Comparison of ENCODE assay signal across 11 cellular contexts in the genomic region with DNA sequence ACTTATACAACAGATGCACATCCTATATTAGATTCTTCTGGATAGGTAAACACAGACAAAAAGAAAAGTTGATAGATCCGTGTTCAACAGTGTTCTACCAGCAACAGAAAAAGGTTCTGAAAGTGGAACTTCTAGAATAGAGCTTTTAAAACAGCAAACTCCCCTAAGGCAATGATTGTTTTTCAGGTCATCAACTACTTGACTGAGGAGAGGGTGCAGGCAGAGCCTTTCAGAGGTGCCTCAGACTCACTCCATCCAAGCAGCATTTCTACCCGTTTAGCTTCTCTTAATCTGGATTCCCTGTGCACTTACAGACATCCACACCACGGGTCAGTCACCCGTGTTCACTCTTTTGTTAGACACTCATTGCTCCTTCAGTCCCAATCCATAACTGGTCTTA. TPM values are rescaled to one million over a fixed set of nuclear protein-coding genes. Genes with fewer than 3 reads are reported as not detected.
A peak's percentile ranks its signal among the peaks of the same experiment; 100 is the strongest.
DNase-seq lines count a peak whose midpoint lies in the region; ATAC-seq and TF ChIP-seq lines count a peak whose summit lies in the region.
"Had no signal": no experiment of that assay in that cellular context is flagged by ENCODE, and none has a peak within 500 bp of the region (broad histone marks: within the 10 kb centered on the region; RNA-seq: fewer than 3 reads in every experiment).

No MANE protein-coding gene starts in this region.

- no peak overlapping the region for H3K9ac ChIP-seq in iPS-18a (ENCODE audit: low read length)

- DNase-seq in osteoblast (ENCODE audit: insufficient read length, low spot score, missing footprints), result no peak
- no peak for DNase-seq in testis
- no peak for DNase-seq in Right ventricle myocardium superior
- no peak for DNase-seq in activated naive CD4-positive, alpha-beta T cell treated with anti-CD3 and anti-CD28 coated beads, Interleukin-2, amount 50 U/mL, for 72 hours (ENCODE audit: low spot score in 2 of 2)
- DNase-seq: NCI-H1417 treated with DMSO at 0.1 percent for 48 hours had no signal

- H4K20me1 ChIP-seq in osteoblast (ENCODE audit: insufficient read depth, low read length), result peaks cover 17% of the 10 kb centered on the region

- H3K27ac Mint-ChIP-seq in activated naive CD4-positive, alpha-beta T cell treated with anti-CD3 and anti-CD28 coated beads, Interleukin-2, amount 50 U/mL, for 72 hours, result peak overlapping the region in 1 of 2 donors; percentile 72

- TF ChIP-seq CTCF in osteoblast (IDR thresholded peaks at IDR 0.05; ENCODE audit: extremely low read depth, low read depth, low read length), result no peak
- no peak for TF ChIP-seq CTCF in testis (IDR thresholded peaks at IDR 0.05)

- WGBS in testis, 2 donors, result 80 to 82% methylated on average over 4 of the region's 4 CpGs

- H3K36me3 Mint-ChIP-seq in activated naive CD4-positive, alpha-beta T cell treated with anti-CD3 and anti-CD28 coated beads, Interleukin-2, amount 50 U/mL, for 72 hours, result peaks cover 4 to 15% of the 10 kb centered on the region in 2 donors

- H3K4me3 ChIP-seq in iPS-18a (ENCODE audit: low read length), result peak overlapping the region; percentile 4
- H3K4me3 ChIP-seq in osteoblast (ENCODE audit: insufficient read depth, low read length), result no peak overlapping the region
- no peak overlapping the region for H3K4me3 ChIP-seq in testis
- H3K4me3 ChIP-seq: breast epithelium, skin epidermis had no signal

- peaks cover 76% of the 10 kb centered on the region for H3K79me2 ChIP-seq in osteoblast (ENCODE audit: insufficient read depth, low read length)

- no peak for TF ChIP-seq POLR2A in testis (IDR thresholded peaks at IDR 0.05)

- H3K9me3 Mint-ChIP-seq in activated naive CD4-positive, alpha-beta T cell treated with anti-CD3 and anti-CD28 coated beads, Interleukin-2, amount 50 U/mL, for 72 hours, result no peaks in the 10 kb centered on the region

- no peak overlapping the region for H2AFZ ChIP-seq in osteoblast (ENCODE audit: low read length)

- peaks cover 56% of the 10 kb centered on the region for H3K4me1 ChIP-seq in iPS-18a (ENCODE audit: control insufficient read depth, low read depth, low read length)
- peaks cover 41% of the 10 kb centered on the region for H3K4me1 ChIP-seq in osteoblast (ENCODE audit: insufficient read depth, low read length)
- H3K4me1 ChIP-seq in testis, result peaks cover 22% of the 10 kb centered on the region
- H3K4me1 ChIP-seq: breast epithelium had no signal

- peak; percentile 66 for ATAC-seq in GM18502 (IDR thresholded peaks at IDR 0.05; ENCODE audit: poor library complexity, unreplicated experiment)
- ATAC-seq in GM21390 (IDR thresholded peaks at IDR 0.05; ENCODE audit: unreplicated experiment), result peak; percentile 63
- peak; percentile 29 for ATAC-seq in HG03558 (IDR thresholded peaks at IDR 0.05; ENCODE audit: extremely low read depth, unreplicated experiment)
- ATAC-seq in Right ventricle myocardium superior (ENCODE audit: poor library complexity), result no peak
- ATAC-seq in activated naive CD4-positive, alpha-beta T cell treated with anti-CD3 and anti-CD28 coated beads, Interleukin-2, amount 50 U/mL, for 72 hours, result no peak

- intact Hi-C loops in testis (cut with DNase I; ENCODE audit: low total_unique reads), result no loop called here
- intact Hi-C loops in Right ventricle myocardium superior (cut with DNase I), result no loop called here

- H3K9me3 ChIP-seq in iPS-18a (ENCODE audit: control insufficient read depth, low read depth, low read length) (no peaks in the 10 kb centered on the region), osteoblast (ENCODE audit: low read depth, low read length) (no peaks in the 10 kb centered on the region), testis (no peaks in the 10 kb centered on the region)
- H3K9me3 ChIP-seq: breast epithelium had no signal

- H3K36me3 ChIP-seq in iPS-18a (ENCODE audit: control insufficient read depth, low read depth, low read length), result no peaks in the 10 kb centered on the region
- H3K36me3 ChIP-seq in osteoblast (ENCODE audit: insufficient read depth, low read length), result peaks cover 6% of the 10 kb centered on the region
- no peaks in the 10 kb centered on the region for H3K36me3 ChIP-seq in testis (ENCODE audit: low read depth, missing control alignments)
- H3K36me3 ChIP-seq: breast epithelium had no signal

- H3K27me3 ChIP-seq in iPS-18a (ENCODE audit: control insufficient read depth, insufficient read depth, low read length), result no peaks in the 10 kb centered on the region
- H3K27me3 ChIP-seq in osteoblast (ENCODE audit: insufficient read depth, low read length), result no peaks in the 10 kb centered on the region
- H3K27me3 ChIP-seq in testis, result no peaks in the 10 kb centered on the region
- H3K27me3 ChIP-seq: breast epithelium had no signal

- no peak overlapping the region for H3K4me2 ChIP-seq in osteoblast (ENCODE audit: insufficient read depth, low read length)

- no peak overlapping the region for H3K27ac ChIP-seq in iPS-18a (ENCODE audit: low read length)
- H3K27ac ChIP-seq in osteoblast (ENCODE audit: low read depth, low read length), result no peak overlapping the region
- no peak overlapping the region for H3K27ac ChIP-seq in testis

RNA-seq across cellular contexts. Expression of gene FYN, which starts 28.9 kb away (rescaled TPM):
- total RNA-seq in osteoblast (104 and 106 TPM in 2 replicates), testis (100 to 1,000 TPM; 104 to 145 TPM), Right ventricle myocardium superior (40.6 TPM)
- 74.0 TPM for polyA plus RNA-seq in testis (ENCODE audit: insufficient read depth, low read depth, low replicate concordance)
- total RNA-seq in activated naive CD4-positive, alpha-beta T cell treated with anti-CD3 and anti-CD28 coated beads, Interleukin-2, amount 50 U/mL, for 72 hours, result 100 to 1,000 TPM; 287 to 304 TPM

Comparison
In these comparisons a context has a peak if more than half of its experiments do, and no peak if none do; other contexts are left out.
1. ATAC-seq: peak in GM18502 (single experiment), GM21390 (single experiment) and HG03558 (single experiment); none in Right ventricle myocardium superior (single experiment) and activated naive CD4-positive, alpha-beta T cell treated with anti-CD3 and anti-CD28 coated beads, Interleukin-2, amount 50 U/mL, for 72 hours (0 of 2).